Comparison of ENCODE assay signal across 8 cellular contexts in genomic region chr4:77193511-77194236, GRCh38. TPM values are rescaled to one million over a fixed set of nuclear protein-coding genes. Genes with fewer than 3 reads are reported as not detected.
A peak's percentile ranks its signal among the peaks of the same experiment; 100 is the strongest.
DNase-seq lines count a peak whose midpoint lies in the region; ATAC-seq lines count a peak whose summit lies in the region.

No MANE protein-coding gene starts in this region.

- H4K91ac ChIP-seq in mesenchymal stem cell (ENCODE audit: low read length) = no peak overlapping the region

- DNase-seq in SIG-M5 (lab: John Stamatoyannopoulos, UW) = peak; percentile 28
- DNase-seq in activated naive CD4-positive, alpha-beta T cell (lab: John Stamatoyannopoulos, UW) = peak; percentile 16 to 65 (median 44)
- peak; percentile 15 for DNase-seq in mesenchymal stem cell
- peak; percentile 78 for DNase-seq in stimulated activated naive CD8-positive, alpha-beta T cell treated with anti-CD3 and anti-CD28 coated beads, Interleukin-15, Interleukin-2, amounts not matched to agents 100 U/mL and 50 U/mL, for 24 hours
- no peak for DNase-seq in SHP77 (lab: John Stamatoyannopoulos, UW)
- DNase-seq in SHP77 treated with DMSO at 0.1 percent for 48 hours (lab: John Stamatoyannopoulos, UW) = no peak

- H2BK120ac ChIP-seq in mesenchymal stem cell (ENCODE audit: low read depth, low read length) = no peak overlapping the region

- peaks cover 0 to 40% of the 10 kb centered on the region in 2 experiments for H3K27me3 ChIP-seq in mesenchymal stem cell (ENCODE audit: control insufficient read depth in 1 of 2, insufficient read depth in 1 of 2, low read length in 2 of 2)

- H3K9ac ChIP-seq in mesenchymal stem cell (ENCODE audit: low read length) = no peak overlapping the region

- no peaks in the 10 kb centered on the region for H3K9me3 ChIP-seq in mesenchymal stem cell (ENCODE audit: control insufficient read depth, low read length)

- no peak overlapping the region for H4K8ac ChIP-seq in mesenchymal stem cell (ENCODE audit: low read length)

- no peak overlapping the region for H3K14ac ChIP-seq in mesenchymal stem cell (ENCODE audit: low read length in 2 of 2)

- H3K79me1 ChIP-seq in mesenchymal stem cell (replicated peaks; ENCODE audit: low read length, poor library complexity, severe bottlenecking) = no peaks in the 10 kb centered on the region

- no peak overlapping the region for H2AFZ ChIP-seq in mesenchymal stem cell (ENCODE audit: low read depth, low read length)

- no peak overlapping the region for H3K27ac ChIP-seq in mesenchymal stem cell (ENCODE audit: low read length, poor library complexity, severe bottlenecking)

- H2AK5ac ChIP-seq in mesenchymal stem cell (ENCODE audit: low read length, severe bottlenecking) = no peak overlapping the region

- WGBS in mesenchymal stem cell = 50% methylated on average over 19 of the region's 21 CpGs

- ATAC-seq in GM18502 (IDR thresholded peaks at IDR 0.05; ENCODE audit: poor library complexity, unreplicated experiment) (peak; percentile 87), HG02840 (IDR thresholded peaks at IDR 0.05; ENCODE audit: low FRiP score, unreplicated experiment) (peak; percentile 95)
- ATAC-seq in stimulated activated naive CD8-positive, alpha-beta T cell treated with anti-CD3 and anti-CD28 coated beads, Interleukin-15, Interleukin-2, amounts not matched to agents 100 U/mL and 50 U/mL, for 24 hours = peak; percentile 90

- H3K18ac ChIP-seq in mesenchymal stem cell (ENCODE audit: low read depth in 1 of 2, low read length in 2 of 2) = no peak overlapping the region

- H3K4ac ChIP-seq in mesenchymal stem cell (ENCODE audit: low read depth in 1 of 2, low read length in 2 of 2) = no peak overlapping the region

- no peaks in the 10 kb centered on the region for H3K4me1 ChIP-seq in mesenchymal stem cell (ENCODE audit: control insufficient read depth, insufficient read depth, low read depth, low read length)

- H2BK12ac ChIP-seq in mesenchymal stem cell (ENCODE audit: low read length in 2 of 2) = no peak overlapping the region

- no peak overlapping the region for H3K4me2 ChIP-seq in mesenchymal stem cell (ENCODE audit: low read length, poor library complexity, severe bottlenecking)

- no peak overlapping the region for H3K4me3 ChIP-seq in mesenchymal stem cell (ENCODE audit: insufficient read depth in 1 of 2, low read depth in 1 of 2, low read length in 2 of 2)

- no peaks in the 10 kb centered on the region for H3K36me3 ChIP-seq in mesenchymal stem cell (ENCODE audit: control insufficient read depth in 1 of 2, insufficient read depth in 2 of 2, low read depth in 1 of 2, low read length in 2 of 2)

- H2BK15ac ChIP-seq in mesenchymal stem cell (ENCODE audit: low read depth, poor library complexity, severe bottlenecking) = no peak overlapping the region

- H3K23ac ChIP-seq in mesenchymal stem cell (ENCODE audit: low read length in 2 of 2) = no peak overlapping the region

- H2BK5ac ChIP-seq in mesenchymal stem cell (ENCODE audit: low read depth, low read length, poor library complexity, severe bottlenecking) = no peak overlapping the region

RNA-seq across cellular contexts. Expression of gene CCNG2, which starts 36.7 kb away (rescaled TPM):
- 34.1 TPM for polyA plus RNA-seq in mesenchymal stem cell (2013, experiment 1 of 2)
- polyA plus RNA-seq in mesenchymal stem cell (2013, experiment 2 of 2) = 35.7 TPM

Comparison
In these comparisons a context has a peak if more than half of its experiments do, and no peak if none do; other contexts are left out.
1. DNase-seq: peak in SIG-M5 (single experiment), activated naive CD4-positive, alpha-beta T cell (4 of 4), mesenchymal stem cell (single experiment) and stimulated activated naive CD8-positive, alpha-beta T cell treated with anti-CD3 and anti-CD28 coated beads, Interleukin-15, Interleukin-2, amounts not matched to agents 100 U/mL and 50 U/mL, for 24 hours (single experiment); none in SHP77 (0 of 2) and SHP77 treated with DMSO at 0.1 percent for 48 hours (single experiment).
2. Peak in every context shown above with its lines, with median percentiles within 50 percentile points of each other: ATAC-seq.